ENCODE assay signal across 8 cellular contexts in genomic region chr19:5903502-5904301, GRCh38. TPM values are rescaled to one million over a fixed set of nuclear protein-coding genes. Genes with fewer than 3 reads are reported as not detected.
DNase-seq lines count a peak whose midpoint lies in the region; ATAC-seq and TF ChIP-seq lines count a peak whose summit lies in the region.

NDUFA11 (minus strand) TSS chr19:5903790; CDS start chr19:5903708, 82 bp downstream.

- H3K27me3 ChIP-seq in Peyer's patch (no peaks in the 10 kb centered on the region), esophagus squamous epithelium (no peaks in the 10 kb centered on the region)

- no peaks in the 10 kb centered on the region for H3K9me3 Mint-ChIP-seq in naive B cell

- peak within 1 kb of the TSS; percentile 86 to 99 (median 98) for H3K4me3 Mint-ChIP-seq in naive B cell

- peak; percentile 98 for DNase-seq in DMS53 (lab: John Stamatoyannopoulos, UW)
- peak; percentile 99 for DNase-seq in Peyer's patch
- DNase-seq in activated T-cell treated with anti-CD3 and anti-CD28 coated beads, Interleukin-2, amount 50 U/mL, for 48 hours = peak; percentile 98 to 99
- peak; percentile 100 for DNase-seq in esophagus squamous epithelium (lab: John Stamatoyannopoulos, UW)
- DNase-seq in naive B cell = peak; percentile 95
- DNase-seq in stimulated activated naive CD4-positive, alpha-beta T cell (lab: John Stamatoyannopoulos, UW) = peak; percentile 98 to 100 (median 100)

- ATAC-seq in GM21825 (IDR thresholded peaks at IDR 0.05; ENCODE audit: unreplicated experiment) (peak; percentile 34), naive B cell (ENCODE audit: low read depth in 2 of 2) (peak; percentile 48 to 49)

- peak within 1 kb of the TSS; percentile 98 to 100 (median 99) for H3K27ac Mint-ChIP-seq in naive B cell

- H3K36me3 Mint-ChIP-seq in naive B cell = no peaks in the 10 kb centered on the region

- intact Hi-C loops in esophagus squamous epithelium (cut with DNase I) = no loop called here

- H3K4me1 Mint-ChIP-seq in naive B cell = peaks cover 36 to 44% (median 38%) of the 10 kb centered on the region in 3 donors

- H3K9me3 ChIP-seq in KOPT-K1 (ENCODE audit: insufficient read depth, low read length, poor library complexity, severe bottlenecking) = no peaks in the 10 kb centered on the region
- H3K9me3 ChIP-seq in Peyer's patch = no peaks in the 10 kb centered on the region
- no peaks in the 10 kb centered on the region for H3K9me3 ChIP-seq in esophagus squamous epithelium

- H3K27ac ChIP-seq in KOPT-K1 (ENCODE audit: low read depth, low read length, poor library complexity, severe bottlenecking) = peak within 1 kb of the TSS; percentile 87
- H3K27ac ChIP-seq in Peyer's patch = peak within 1 kb of the TSS; percentile 85 to 91 (median 90)
- peak within 1 kb of the TSS; percentile 94 to 97 (median 96) for H3K27ac ChIP-seq in esophagus squamous epithelium

- H3K4me3 ChIP-seq in Peyer's patch (peak within 1 kb of the TSS; percentile 75 to 89 (median 86)), esophagus squamous epithelium (peak within 1 kb of the TSS; percentile 79 to 100 (median 90))

- H3K36me3 ChIP-seq in KOPT-K1 (ENCODE audit: insufficient read depth, low read length) = peaks cover 18% of the 10 kb centered on the region; the same call in 1 of the 2 replicates
- peaks cover 0 to 9% (median 0%) of the 10 kb centered on the region in 3 donors for H3K36me3 ChIP-seq in Peyer's patch
- peaks cover 0 to 29% (median 0%) of the 10 kb centered on the region in 3 donors for H3K36me3 ChIP-seq in esophagus squamous epithelium

- TF ChIP-seq CTCF in Peyer's patch (IDR thresholded peaks at IDR 0.05) (peak in 1 of 6 experiments; percentile 20), esophagus squamous epithelium (IDR thresholded peaks at IDR 0.05) (peak in 3 of 6 experiments; percentile 3 to 39 (median 10))

- peak; percentile 33 to 68 for TF ChIP-seq POLR2A in Peyer's patch (IDR thresholded peaks at IDR 0.05)
- TF ChIP-seq POLR2A in esophagus squamous epithelium (IDR thresholded peaks at IDR 0.05) = peak in 3 of 4 donors; percentile 39 to 78 (median 49)

- 0% methylated on average over 9 to 46 of the region's 66 CpGs for WGBS in esophagus squamous epithelium, 2 donors

- H3K4me1 ChIP-seq in Peyer's patch = peaks cover 0 to 26% (median 9%) of the 10 kb centered on the region in 4 donors
- peaks cover 12 to 72% (median 24%) of the 10 kb centered on the region in 3 donors for H3K4me1 ChIP-seq in esophagus squamous epithelium

- no peaks in the 10 kb centered on the region for H3K27me3 Mint-ChIP-seq in naive B cell

RNA-seq across cellular contexts. Expression of gene NDUFA11, which starts in this region (rescaled TPM):
- 100 to 1,000 TPM; 101 to 194 (median 169) TPM for total RNA-seq in Peyer's patch
- total RNA-seq in esophagus squamous epithelium = 100 to 1,000 TPM; 204 to 277 (median 234) TPM
- polyA plus RNA-seq in naive B cell (ENCODE audit: low read depth in 6 of 6) = 100 to 1,000 TPM; 288 to 317 (median 302) TPM

Comparison
In these comparisons a context has a peak if more than half of its experiments do, and no peak if none do; other contexts are left out.
1. Peak in every context shown above with its lines: DNase-seq, ATAC-seq, H3K4me3 ChIP-seq and H3K27ac ChIP-seq.